In the genomic region with DNA sequence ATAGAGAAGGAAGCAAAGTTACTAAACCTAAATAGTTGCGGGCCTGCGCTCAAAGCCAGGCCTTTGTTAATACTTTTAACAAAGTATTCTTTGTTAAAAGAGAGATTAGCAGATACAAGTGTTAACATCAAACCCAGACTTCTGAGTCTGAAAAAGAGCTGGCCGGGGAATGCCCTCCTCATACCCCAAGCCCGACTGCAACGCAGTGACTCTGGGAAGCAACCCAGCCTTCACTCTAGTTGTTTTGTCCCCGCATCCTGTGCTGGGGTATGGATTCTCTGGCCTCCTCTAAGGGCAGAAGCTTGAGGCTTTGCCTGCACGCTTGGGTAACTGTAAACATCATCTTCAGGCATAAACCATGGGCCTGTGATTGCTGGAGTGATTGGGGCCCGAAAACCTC, we compare ENCODE assay signal across 12 cellular contexts. TPM values are rescaled to one million over a fixed set of nuclear protein-coding genes. Genes with fewer than 3 reads are reported as not detected.
DNase-seq lines count a peak whose midpoint lies in the region; TF ChIP-seq lines count a peak whose summit lies in the region.
"Had no signal": no experiment of that assay in that cellular context is flagged by ENCODE, and none has a peak within 500 bp of the region (broad histone marks: within the 10 kb centered on the region; RNA-seq: fewer than 3 reads in every experiment).

No MANE protein-coding gene starts in this region.

- H3K9ac ChIP-seq in BLaER1, result 0 out of 2 replicates have a peak overlapping the region, but pooled peaks have one; percentile 38

- no peaks in the 10 kb centered on the region for H3K9me3 ChIP-seq in BLaER1
- no peaks in the 10 kb centered on the region for H3K9me3 ChIP-seq in CD4-positive, alpha-beta memory T cell (ENCODE audit: control insufficient read depth in 1 of 2, low read length in 2 of 2)
- H3K9me3 ChIP-seq in vagina, result no peaks in the 10 kb centered on the region
- H3K9me3 ChIP-seq: gastroesophageal sphincter, upper lobe of left lung had no signal

- TF ChIP-seq CTCF in nephron progenitor cell (IDR thresholded peaks at IDR 0.05) (no peak), vagina (IDR thresholded peaks at IDR 0.05) (no peak)

- H3K27me3 ChIP-seq in BLaER1 (no peaks in the 10 kb centered on the region), vagina (no peaks in the 10 kb centered on the region)
- H3K27me3 ChIP-seq in CD4-positive, alpha-beta memory T cell (ENCODE audit: insufficient read depth, low read length), result no peaks in the 10 kb centered on the region
- H3K27me3 ChIP-seq: gastroesophageal sphincter, upper lobe of left lung had no signal

- H3K9me3 Mint-ChIP-seq in CD4-positive, alpha-beta memory T cell, result no peaks in the 10 kb centered on the region
- no peaks in the 10 kb centered on the region for H3K9me3 Mint-ChIP-seq in nephron progenitor cell

- peak overlapping the region; percentile 85 for H3K4me2 ChIP-seq in BLaER1

- CTCF ChIA-PET in CD4-positive, alpha-beta memory T cell (lab: Charles Lee; ENCODE audit: partially characterized antibody), result interaction anchor here (1.0 to 3.2 kb wide), 8 partner anchors 13 to 351 kb away, joined by 3 to 27 read pairs (median 4); no protein-coding TSS in a partner anchor

- H3K36me3 ChIP-seq in BLaER1, result peaks cover 68% of the 10 kb centered on the region
- peaks cover 79% of the 10 kb centered on the region for H3K36me3 ChIP-seq in CD4-positive, alpha-beta memory T cell (ENCODE audit: insufficient read depth, low read length)
- peaks cover 0 to 65% of the 10 kb centered on the region in 2 donors for H3K36me3 ChIP-seq in vagina

- H4K20me1 ChIP-seq in BLaER1, result peaks cover 42% of the 10 kb centered on the region

- DNase-seq in CD4-positive, alpha-beta memory T cell, result no peak
- DNase-seq in nephron progenitor cell (no peak), hepatic stellate cell (ENCODE audit: low spot score) (no peak), NCI-H69 (lab: John Stamatoyannopoulos, UW) (no peak), vagina (ENCODE audit: extremely low spot score in 2 of 2) (no peak)
- DNase-seq: GF-D8, NCI-H1048 had no signal

- intact Hi-C loops in CD4-positive, alpha-beta memory T cell (cut with micrococcal nuclease), result loop anchor here (5.0 kb wide), 1 partner anchor 47 kb away; a partner anchor contains a TSS
- intact Hi-C loops in vagina (cut with DNase I), result no loop called here

- no peak for TF ChIP-seq POLR2A in vagina (IDR thresholded peaks at IDR 0.05)

- no peak overlapping the region for H3K4me3 Mint-ChIP-seq in CD4-positive, alpha-beta memory T cell
- H3K4me3 Mint-ChIP-seq in nephron progenitor cell, result no peak overlapping the region

- no peaks in the 10 kb centered on the region for H3K27me3 Mint-ChIP-seq in CD4-positive, alpha-beta memory T cell
- no peaks in the 10 kb centered on the region for H3K27me3 Mint-ChIP-seq in nephron progenitor cell (ENCODE audit: low read depth, poor library complexity)

- peaks cover 17 to 55% (median 32%) of the 10 kb centered on the region in 4 donors for H3K4me1 Mint-ChIP-seq in CD4-positive, alpha-beta memory T cell
- peaks cover 21% of the 10 kb centered on the region for H3K4me1 Mint-ChIP-seq in nephron progenitor cell

- no peak overlapping the region for H3K4me3 ChIP-seq in BLaER1
- no peak overlapping the region for H3K4me3 ChIP-seq in CD4-positive, alpha-beta memory T cell (ENCODE audit: low read length in 2 of 2)
- no peak overlapping the region for H3K4me3 ChIP-seq in vagina
- H3K4me3 ChIP-seq: gastroesophageal sphincter, upper lobe of left lung had no signal

- peak overlapping the region; percentile 31 to 86 (median 74) for H3K27ac Mint-ChIP-seq in CD4-positive, alpha-beta memory T cell
- H3K27ac Mint-ChIP-seq in nephron progenitor cell, result peak overlapping the region; percentile 87

- peaks cover 47% of the 10 kb centered on the region for H3K4me1 ChIP-seq in BLaER1
- H3K4me1 ChIP-seq in CD4-positive, alpha-beta memory T cell (ENCODE audit: insufficient read depth, low read length), result peaks cover 27% of the 10 kb centered on the region
- no peaks in the 10 kb centered on the region for H3K4me1 ChIP-seq in vagina

- H3K36me3 Mint-ChIP-seq in CD4-positive, alpha-beta memory T cell, result peaks cover 56 to 83% of the 10 kb centered on the region in 2 donors
- peaks cover 45% of the 10 kb centered on the region for H3K36me3 Mint-ChIP-seq in nephron progenitor cell (ENCODE audit: low read depth)

- POLR2A ChIA-PET in CD4-positive, alpha-beta memory T cell (lab: Charles Lee; ENCODE audit: partially characterized antibody), result interaction anchor here (0.6 to 9.6 kb wide), 12 partner anchors 8 to 69 kb away, joined by 3 to 72 read pairs (median 9); a partner anchor contains a TSS

- H3K27ac ChIP-seq in BLaER1 (peak overlapping the region; percentile 52; the same call in 1 of the 2 replicates), angular gyrus (ENCODE audit: low read depth, low read length) (peak overlapping the region; percentile 0), vagina (no peak overlapping the region)
- H3K27ac ChIP-seq in CD4-positive, alpha-beta memory T cell (ENCODE audit: low read depth, low read length), result no peak overlapping the region
- H3K27ac ChIP-seq: VCaP had no signal

RNA-seq across cellular contexts. Expression of a gene that starts 48.3 kb away (rescaled TPM):
- total RNA-seq in CD4-positive, alpha-beta memory T cell, result 100 to 1,000 TPM; 230 to 235 TPM
- polyA plus RNA-seq in CD4-positive, alpha-beta memory T cell, result 10 to 100 TPM; 34.8 to 69.7 TPM
- 18.9 TPM for total RNA-seq in vagina

RNA-seq across cellular contexts. Expression of a gene that starts 54.1 kb away (rescaled TPM):
- 10 to 100 TPM; 86.6 to 97.7 TPM for total RNA-seq in CD4-positive, alpha-beta memory T cell
- 10 to 100 TPM; 18.1 to 67.3 TPM for polyA plus RNA-seq in CD4-positive, alpha-beta memory T cell
- 49.6 TPM for total RNA-seq in vagina

Comparison
In these comparisons a context has a peak if more than half of its experiments do, and no peak if none do; other contexts are left out.
1. H3K27ac ChIP-seq: peak in BLaER1 (single experiment) and angular gyrus (single experiment); none in CD4-positive, alpha-beta memory T cell (single experiment) and vagina (single experiment).
2. RNA of a gene that starts 48.3 kb away (total RNA-seq): 230 to 235 TPM in CD4-positive, alpha-beta memory T cell; 18.9 TPM in vagina (single experiment); every median in the first group is over 10 times any median in the second.